8 cellular contexts compared by ENCODE assay signal in genomic region chr9:136865768-136866103, GRCh38. TPM values are rescaled to one million over a fixed set of nuclear protein-coding genes. Genes with fewer than 3 reads are reported as not detected.
A peak's percentile ranks its signal among the peaks of the same experiment; 100 is the strongest.
DNase-seq lines count a peak whose midpoint lies in the region; ATAC-seq and TF ChIP-seq lines count a peak whose summit lies in the region.

No MANE protein-coding gene starts in this region.

- no peak for DNase-seq in activated CD8-positive, alpha-beta memory T cell treated with anti-CD3 and anti-CD28 coated beads, Interleukin-2, amount 10 ng/mL, durations not matched to agents 7 days and 5 days
- no peak for DNase-seq in activated CD8-positive, alpha-beta memory T cell treated with anti-CD3 and anti-CD28 coated beads, Interleukin-2, amount 50 U/mL, for 4 hours
- DNase-seq in brain microvascular endothelial cell (no peak), right lobe of liver (peak; percentile 71 to 85 (median 79)), upper lobe of left lung (no peak), NCI-H1092 (lab: John Stamatoyannopoulos, UW) (no peak), HCEC 1CT (no peak)
- DNase-seq in stimulated activated CD8-positive, alpha-beta memory T cell treated with anti-CD3 and anti-CD28 coated beads, Interleukin-4, amount 100 ng/mL, for 48 hours: no peak

- H3K4me3 ChIP-seq in brain microvascular endothelial cell (ENCODE audit: low read depth, low read length) (peak overlapping the region; percentile 76), right lobe of liver (peak overlapping the region; percentile 65 to 89 (median 69)), upper lobe of left lung (peak overlapping the region; percentile 71 to 100 (median 97))

- H3K36me3 ChIP-seq in brain microvascular endothelial cell (replicated peaks) (peaks cover 30% of the 10 kb centered on the region), right lobe of liver (peaks cover 3 to 28% (median 15%) of the 10 kb centered on the region in 4 donors), upper lobe of left lung (peaks cover 11 to 32% (median 31%) of the 10 kb centered on the region in 4 donors)

- H3K27ac ChIP-seq in brain microvascular endothelial cell (peak overlapping the region; percentile 39), right lobe of liver (peak overlapping the region; percentile 66 to 81 (median 71)), upper lobe of left lung (peak overlapping the region; percentile 86 to 94 (median 92))

- H3K4me1 Mint-ChIP-seq in activated CD8-positive, alpha-beta memory T cell treated with anti-CD3 and anti-CD28 coated beads, Interleukin-2, amount 10 ng/mL, durations not matched to agents 7 days and 5 days: peaks cover 20% of the 10 kb centered on the region

- no peak for TF ChIP-seq CTCF in brain microvascular endothelial cell (IDR thresholded peaks at IDR 0.05; ENCODE audit: low read depth, low read length, missing control alignments)
- TF ChIP-seq CTCF in right lobe of liver (IDR thresholded peaks at IDR 0.05): no peak
- TF ChIP-seq CTCF in upper lobe of left lung (IDR thresholded peaks at IDR 0.05): no peak

- peak; percentile 13 for ATAC-seq in activated CD8-positive, alpha-beta memory T cell treated with anti-CD3 and anti-CD28 coated beads, Interleukin-2, amount 10 ng/mL, durations not matched to agents 7 days and 5 days
- ATAC-seq in right lobe of liver (peak; percentile 38 to 64 (median 43)), upper lobe of left lung (ENCODE audit: low FRiP score in 2 of 2) (peak; percentile 1 to 49)

- WGBS in right lobe of liver (ENCODE audit: insufficient coverage, low coverage, low lambda C conversion rate, missing lambda C conversion rate): 2% methylated on average over 19 of the region's 20 CpGs
- 0 to 5% methylated on average over 5 to 8 of the region's 20 CpGs for WGBS in upper lobe of left lung, 2 donors

- H3K27me3 ChIP-seq in brain microvascular endothelial cell (replicated peaks): no peaks in the 10 kb centered on the region
- H3K27me3 ChIP-seq in right lobe of liver: no peaks in the 10 kb centered on the region
- no peaks in the 10 kb centered on the region for H3K27me3 ChIP-seq in upper lobe of left lung

- H3K4me1 ChIP-seq in right lobe of liver: peaks cover 0 to 30% (median 15%) of the 10 kb centered on the region in 4 donors
- peaks cover 17 to 30% (median 19%) of the 10 kb centered on the region in 4 donors for H3K4me1 ChIP-seq in upper lobe of left lung

- H3K4me3 Mint-ChIP-seq in activated CD8-positive, alpha-beta memory T cell treated with anti-CD3 and anti-CD28 coated beads, Interleukin-2, amount 10 ng/mL, durations not matched to agents 7 days and 5 days: peak overlapping the region; percentile 76

- TF ChIP-seq EP300 in upper lobe of left lung (IDR thresholded peaks at IDR 0.05): no peak

- CTCF ChIA-PET in activated CD8-positive, alpha-beta memory T cell treated with anti-CD3 and anti-CD28 coated beads, Interleukin-2, amount 10 ng/mL, durations not matched to agents 7 days and 5 days (lab: Charles Lee): interaction anchor here (1.0 kb wide), 1 partner anchor 23 kb away, joined by 5 read pairs; the partner anchor contains the start of gene AJM1

- no peaks in the 10 kb centered on the region for H3K27me3 Mint-ChIP-seq in activated CD8-positive, alpha-beta memory T cell treated with anti-CD3 and anti-CD28 coated beads, Interleukin-2, amount 10 ng/mL, durations not matched to agents 7 days and 5 days

- intact Hi-C loops in right lobe of liver (cut with DNase I): no loop called here

- H3K9me3 Mint-ChIP-seq in activated CD8-positive, alpha-beta memory T cell treated with anti-CD3 and anti-CD28 coated beads, Interleukin-2, amount 10 ng/mL, durations not matched to agents 7 days and 5 days (ENCODE audit: low read depth): no peaks in the 10 kb centered on the region

- peak overlapping the region; percentile 78 for H3K27ac Mint-ChIP-seq in activated CD8-positive, alpha-beta memory T cell treated with anti-CD3 and anti-CD28 coated beads, Interleukin-2, amount 10 ng/mL, durations not matched to agents 7 days and 5 days

- in situ Hi-C loops in brain microvascular endothelial cell (cut with HindIII; ENCODE audit: low pct_ligation_motif_present, low sequenced_read_pairs): no loop called here

- TF ChIP-seq POLR2A in right lobe of liver (IDR thresholded peaks at IDR 0.05) (no peak), upper lobe of left lung (IDR thresholded peaks at IDR 0.05) (no peak)

- H3K36me3 Mint-ChIP-seq in activated CD8-positive, alpha-beta memory T cell treated with anti-CD3 and anti-CD28 coated beads, Interleukin-2, amount 10 ng/mL, durations not matched to agents 7 days and 5 days: peaks cover 15% of the 10 kb centered on the region

- H3K9me3 ChIP-seq in right lobe of liver: no peaks in the 10 kb centered on the region
- peaks cover 0 to 4% (median 0%) of the 10 kb centered on the region in 4 donors for H3K9me3 ChIP-seq in upper lobe of left lung

RNA-seq across cellular contexts. Expression of gene EDF1, which starts 0.4 kb away (rescaled TPM):
- total RNA-seq in activated CD8-positive, alpha-beta memory T cell treated with anti-CD3 and anti-CD28 coated beads, Interleukin-2, amount 10 ng/mL, durations not matched to agents 7 days and 5 days: 100 to 1,000 TPM; 283 to 360 TPM
- total RNA-seq in right lobe of liver (100 to 1,000 TPM; 216 to 486 (median 227) TPM), upper lobe of left lung (100 to 1,000 TPM; 137 to 312 (median 282) TPM)

RNA-seq across cellular contexts. Expression of gene MAMDC4, which starts 13.6 kb away (rescaled TPM):
- total RNA-seq in activated CD8-positive, alpha-beta memory T cell treated with anti-CD3 and anti-CD28 coated beads, Interleukin-2, amount 10 ng/mL, durations not matched to agents 7 days and 5 days: 10 to 100 TPM; 13.4 to 15.5 TPM
- total RNA-seq in right lobe of liver (10 to 100 TPM in 4 of 6 experiments, 1 to 10 TPM in 2; 5.7 to 27.9 (median 22.5) TPM), upper lobe of left lung (10 to 100 TPM in 3 of 6 donors, 1 to 10 TPM in 3; 2.1 to 18.9 (median 11.0) TPM)

RNA-seq across cellular contexts. Expression of gene PHPT1, which starts 16.5 kb away (rescaled TPM):
- 100 to 1,000 TPM in 1 of 2 experiments, 10 to 100 TPM in 1; 96.8 to 116 TPM for total RNA-seq in activated CD8-positive, alpha-beta memory T cell treated with anti-CD3 and anti-CD28 coated beads, Interleukin-2, amount 10 ng/mL, durations not matched to agents 7 days and 5 days
- 10 to 100 TPM; 30.5 to 66.6 (median 49.3) TPM for total RNA-seq in right lobe of liver
- total RNA-seq in upper lobe of left lung: 100 to 1,000 TPM in 1 of 6 donors, 10 to 100 TPM in 5; 51.3 to 135 (median 64.1) TPM

RNA-seq across cellular contexts. Expression of gene TRAF2, which starts 20.6 kb away (rescaled TPM):
- total RNA-seq in activated CD8-positive, alpha-beta memory T cell treated with anti-CD3 and anti-CD28 coated beads, Interleukin-2, amount 10 ng/mL, durations not matched to agents 7 days and 5 days: 10 to 100 TPM; 58.4 to 67.6 TPM
- total RNA-seq in right lobe of liver: 1 to 10 TPM; 5.8 to 8.8 (median 7.1) TPM
- total RNA-seq in upper lobe of left lung: 10 to 100 TPM; 10.6 to 20.8 (median 13.4) TPM

RNA-seq across cellular contexts. Expression of gene AJM1, which starts 23.5 kb away (rescaled TPM):
- total RNA-seq in activated CD8-positive, alpha-beta memory T cell treated with anti-CD3 and anti-CD28 coated beads, Interleukin-2, amount 10 ng/mL, durations not matched to agents 7 days and 5 days: 1 to 10 TPM; 3.9 to 4.4 TPM
- 1 to 10 TPM; 1.7 to 2.8 (median 2.6) TPM for total RNA-seq in right lobe of liver
- 1 to 10 TPM; 1.4 to 7.3 (median 3.0) TPM for total RNA-seq in upper lobe of left lung

Comparison
In these comparisons a context has a peak if more than half of its experiments do, and no peak if none do; other contexts are left out.
1. DNase-seq: peak in right lobe of liver (3 of 3); none in activated CD8-positive, alpha-beta memory T cell treated with anti-CD3 and anti-CD28 coated beads, Interleukin-2, amount 10 ng/mL, durations not matched to agents 7 days and 5 days (single experiment), activated CD8-positive, alpha-beta memory T cell treated with anti-CD3 and anti-CD28 coated beads, Interleukin-2, amount 50 U/mL, for 4 hours (single experiment), brain microvascular endothelial cell (single experiment), upper lobe of left lung (0 of 2), NCI-H1092 (single experiment), stimulated activated CD8-positive, alpha-beta memory T cell treated with anti-CD3 and anti-CD28 coated beads, Interleukin-4, amount 100 ng/mL, for 48 hours (single experiment) and HCEC 1CT (single experiment).
2. H3K27ac ChIP-seq: peak in every context shown above with its lines; median percentile 92 in upper lobe of left lung; 71 in right lobe of liver; 39 in brain microvascular endothelial cell.
3. Peak in every context shown above with its lines, with median percentiles within 50 percentile points of each other: ATAC-seq and H3K4me3 ChIP-seq.